In genomic region chr5:73887688-73888087, GRCh38 we compare ENCODE assay signal across 19 cellular contexts.
DNase-seq lines count a peak whose midpoint lies in the region; ATAC-seq, FAIRE-seq and TF ChIP-seq lines count a peak whose summit lies in the region.
"Had no signal": no experiment of that assay in that cellular context is flagged by ENCODE, and none has a peak within 500 bp of the region (broad histone marks: within the 10 kb centered on the region; RNA-seq: fewer than 3 reads in every experiment).

No MANE protein-coding gene starts in this region.

- no peak overlapping the region for H4K8ac ChIP-seq in mesenchymal stem cell (ENCODE audit: low read length)

- BruUV-seq in HepG2 (replicated peaks; lab: Mats Ljungman, UMichigan) (no TSS peak), K562 (replicated peaks; lab: Mats Ljungman, UMichigan) (no TSS peak)

- no peak overlapping the region for H2AK5ac ChIP-seq in mesenchymal stem cell (ENCODE audit: low read length, severe bottlenecking)

- FAIRE-seq in HepG2 (lab: Jason Lieb, UNC) (no peak), K562 (lab: Jason Lieb, UNC) (no peak)

- H3K4me3 ChIP-seq in HepG2 (replicated peaks in 1 of 3; ENCODE audit: insufficient read depth in 1 of 3, low read depth in 2 of 3, low read length in 3 of 3), result no peak overlapping the region
- no peak overlapping the region for H3K4me3 ChIP-seq in right lobe of liver
- no peak overlapping the region for H3K4me3 ChIP-seq in K562
- H3K4me3 ChIP-seq in mesenchymal stem cell (ENCODE audit: insufficient read depth in 1 of 2, low read depth in 1 of 2, low read length in 2 of 2), result no peak overlapping the region
- no peak overlapping the region for H3K4me3 ChIP-seq in right cardiac atrium (ENCODE audit: low read length)
- no peak overlapping the region for H3K4me3 ChIP-seq in CD8-positive, alpha-beta T cell (ENCODE audit: low read depth, low read length)
- H3K4me3 ChIP-seq: BLaER1, GM23338 had no signal

- POLR2A ChIA-PET in HepG2 (lab: Yijun Ruan, JAX), result no interaction called here
- POLR2A ChIA-PET in K562 (lab: Yijun Ruan, JAX), result no interaction called here
- POLR2A ChIA-PET in CD8-positive, alpha-beta T cell (lab: Charles Lee), result no interaction called here

- CTCF ChIA-PET in HepG2 (lab: Yijun Ruan, JAX; ENCODE audit: low intra/inter-chr PET ratio, low total read pairs), result no interaction called here
- CTCF ChIA-PET in K562 (lab: Yijun Ruan, JAX; ENCODE audit: low intra/inter-chr PET ratio), result no interaction called here
- CTCF ChIA-PET in CD8-positive, alpha-beta T cell (lab: Charles Lee), result interaction anchor here (3.4 kb wide), 1 partner anchor 15 kb away, joined by 14 read pairs; no protein-coding TSS in a partner anchor

- no peaks in the 10 kb centered on the region for H3K79me2 ChIP-seq in HepG2 (ENCODE audit: insufficient read depth, low read length)
- no peaks in the 10 kb centered on the region for H3K79me2 ChIP-seq in K562 (ENCODE audit: control insufficient read depth, insufficient read depth, low read length)

- peaks cover 23% of the 10 kb centered on the region for H3K79me1 ChIP-seq in mesenchymal stem cell (replicated peaks; ENCODE audit: low read length, poor library complexity, severe bottlenecking)

- H3K27ac ChIP-seq in HepG2 (ENCODE audit: extremely low read length, insufficient read depth, low read length), result no peak overlapping the region
- no peak overlapping the region for H3K27ac ChIP-seq in right lobe of liver
- no peak overlapping the region for H3K27ac ChIP-seq in K562 (ENCODE audit: extremely low read depth, low read depth, low read length)
- no peak overlapping the region for H3K27ac ChIP-seq in mesenchymal stem cell (ENCODE audit: low read length, poor library complexity, severe bottlenecking)
- no peak overlapping the region for H3K27ac ChIP-seq in right cardiac atrium (ENCODE audit: low read length)
- H3K27ac ChIP-seq in CD8-positive, alpha-beta T cell (ENCODE audit: low read depth, low read length), result no peak overlapping the region
- H3K27ac ChIP-seq: BLaER1, HL-60 had no signal

- no peak overlapping the region for H2BK120ac ChIP-seq in mesenchymal stem cell (ENCODE audit: low read depth, low read length)

- H2BK15ac ChIP-seq in mesenchymal stem cell (ENCODE audit: low read depth, poor library complexity, severe bottlenecking), result no peak overlapping the region

- no peak overlapping the region for H3K4ac ChIP-seq in mesenchymal stem cell (ENCODE audit: low read depth in 1 of 2, low read length in 2 of 2)

- H2AFZ ChIP-seq in HepG2 (ENCODE audit: low read length), result no peak overlapping the region
- H2AFZ ChIP-seq in K562 (ENCODE audit: low read depth, low read length), result no peak overlapping the region
- no peak overlapping the region for H2AFZ ChIP-seq in mesenchymal stem cell (ENCODE audit: low read depth, low read length)
- H2AFZ ChIP-seq: GM23338 had no signal

- H2BK5ac ChIP-seq in mesenchymal stem cell (ENCODE audit: low read depth, low read length, poor library complexity, severe bottlenecking), result no peak overlapping the region

- H3K27me3 Mint-ChIP-seq in CD8-positive, alpha-beta T cell (ENCODE audit: low read depth), result peaks cover 21% of the 10 kb centered on the region

- no peak overlapping the region for H3K4me2 ChIP-seq in HepG2 (ENCODE audit: low read depth, low read length)
- H3K4me2 ChIP-seq in K562 (ENCODE audit: insufficient read depth, low read length), result no peak overlapping the region
- H3K4me2 ChIP-seq in mesenchymal stem cell (ENCODE audit: low read length, poor library complexity, severe bottlenecking), result no peak overlapping the region
- H3K4me2 ChIP-seq: BLaER1, GM23338 had no signal

- no peaks in the 10 kb centered on the region for H3K9me1 ChIP-seq in K562 (ENCODE audit: control insufficient read depth, insufficient read depth, low read length)

- no peaks in the 10 kb centered on the region for H3K4me1 Mint-ChIP-seq in CD8-positive, alpha-beta T cell (ENCODE audit: low read depth)
- H3K4me1 Mint-ChIP-seq: CD4-positive, alpha-beta memory T cell; GM23338 had no signal

- H4K91ac ChIP-seq in mesenchymal stem cell (ENCODE audit: low read length), result peak overlapping the region; percentile 58

- in situ Hi-C loops in HepG2 (cut with HindIII; ENCODE audit: extremely low pct_ligation_motif_present, low pct_unique_long_range_greater_than_20kb), result no loop called here
- in situ Hi-C loops in K562 (cut with MboI), result no loop called here

- DNase-seq in HepG2 (ENCODE audit: low spot score), result no peak
- no peak for DNase-seq in right lobe of liver
- DNase-seq in K562 (ENCODE audit: extremely low read depth in 1 of 4, low spot score in 3 of 4), result no peak
- DNase-seq in mesenchymal stem cell, result no peak
- DNase-seq in right cardiac atrium, result no peak
- no peak for DNase-seq in CD8-positive, alpha-beta T cell
- DNase-seq in epidermal melanocyte (ENCODE audit: insufficient read length, low spot score), result no peak
- DNase-seq: 8988T; Calu3; CD4-positive, alpha-beta memory T cell; DMS79 treated with DMSO at 0.1 percent for 48 hours; GF-D8; H7; HFFc6 had no signal

- no peaks in the 10 kb centered on the region for H4K20me1 ChIP-seq in HepG2 (ENCODE audit: insufficient read depth, low read length)
- H4K20me1 ChIP-seq in K562 (replicated peaks; ENCODE audit: control insufficient read depth, insufficient read depth, low read length), result no peaks in the 10 kb centered on the region
- H4K20me1 ChIP-seq: BLaER1 had no signal

- H3K9me3 Mint-ChIP-seq in CD8-positive, alpha-beta T cell, result no peaks in the 10 kb centered on the region
- H3K9me3 Mint-ChIP-seq: GM23338, HFFc6 had no signal

- TF ChIP-seq POLR2A in HepG2 (IDR thresholded peaks at IDR 0.05; ENCODE audit: insufficient read depth in 1 of 2, low read depth in 2 of 2, low read length in 2 of 2), result no peak
- no peak for TF ChIP-seq POLR2A in right lobe of liver (IDR thresholded peaks at IDR 0.05)
- no peak for TF ChIP-seq POLR2A in K562 (conservative IDR thresholded peaks at IDR 0.05)

- TF ChIP-seq RAD21 in HepG2 (CRISPR knock-in tag; IDR thresholded peaks at IDR 0.05), result no peak
- TF ChIP-seq RAD21 in K562 (CRISPR knock-in tag; conservative IDR thresholded peaks at IDR 0.05 in 1 of 2, IDR thresholded peaks at IDR 0.05 in 1 of 2), result no peak

- no peak overlapping the region for H3K27ac Mint-ChIP-seq in CD8-positive, alpha-beta T cell
- H3K27ac Mint-ChIP-seq: CD14-positive monocyte; CD4-positive, alpha-beta memory T cell; GM23338; HFFc6 had no signal

- no peak for TF ChIP-seq EP300 in HepG2 (IDR thresholded peaks at IDR 0.05; ENCODE audit: low read depth in 2 of 2, low read length in 2 of 2)
- TF ChIP-seq EP300 in HepG2 (CRISPR knock-in tag; IDR thresholded peaks at IDR 0.05; ENCODE audit: borderline replicate concordance), result no peak
- no peak for TF ChIP-seq EP300 in K562 (IDR thresholded peaks at IDR 0.05; ENCODE audit: low read length)

- no peaks in the 10 kb centered on the region for H3K36me3 Mint-ChIP-seq in CD8-positive, alpha-beta T cell
- H3K36me3 Mint-ChIP-seq: CD14-positive monocyte; CD4-positive, alpha-beta memory T cell had no signal

- no peak overlapping the region for H3K14ac ChIP-seq in mesenchymal stem cell (ENCODE audit: low read length in 2 of 2)

- H3K9ac ChIP-seq in HepG2 (ENCODE audit: insufficient read depth, low read depth, low read length) (no peak overlapping the region), K562 (ENCODE audit: insufficient read depth in 1 of 2, low read depth in 2 of 2, low read length in 2 of 2) (no peak overlapping the region), mesenchymal stem cell (ENCODE audit: low read length) (no peak overlapping the region)
- H3K9ac ChIP-seq: BLaER1 had no signal

- H3K18ac ChIP-seq in mesenchymal stem cell (ENCODE audit: low read depth in 1 of 2, low read length in 2 of 2), result no peak overlapping the region

- H3K4me3 Mint-ChIP-seq in CD8-positive, alpha-beta T cell, result no peak overlapping the region
- H3K4me3 Mint-ChIP-seq: CD14-positive monocyte; CD4-positive, alpha-beta memory T cell; GM23338; HFFc6 had no signal

- no peaks in the 10 kb centered on the region for H3K9me3 ChIP-seq in HepG2 (ENCODE audit: low read length)
- H3K9me3 ChIP-seq in right lobe of liver, result no peaks in the 10 kb centered on the region
- H3K9me3 ChIP-seq in K562 (replicated peaks; ENCODE audit: control insufficient read depth, insufficient read depth, low read depth, low read length), result no peaks in the 10 kb centered on the region; the same call in 1 of the 2 replicates
- no peaks in the 10 kb centered on the region for H3K9me3 ChIP-seq in mesenchymal stem cell (ENCODE audit: control insufficient read depth, low read length)
- H3K9me3 ChIP-seq in right cardiac atrium (ENCODE audit: control insufficient read depth, low read length), result no peaks in the 10 kb centered on the region
- no peaks in the 10 kb centered on the region for H3K9me3 ChIP-seq in CD8-positive, alpha-beta T cell (ENCODE audit: low read length)
- H3K9me3 ChIP-seq: BLaER1 had no signal

- no peaks in the 10 kb centered on the region for H3K4me1 ChIP-seq in HepG2 (ENCODE audit: insufficient read depth, low read length)
- H3K4me1 ChIP-seq in right lobe of liver, result no peaks in the 10 kb centered on the region
- H3K4me1 ChIP-seq in K562 (replicated peaks in 1 of 2; ENCODE audit: control insufficient read depth in 2 of 2, insufficient read depth in 2 of 2, low read length in 2 of 2), result no peaks in the 10 kb centered on the region
- no peaks in the 10 kb centered on the region for H3K4me1 ChIP-seq in mesenchymal stem cell (ENCODE audit: control insufficient read depth, insufficient read depth, low read depth, low read length)
- no peaks in the 10 kb centered on the region for H3K4me1 ChIP-seq in right cardiac atrium (ENCODE audit: control insufficient read depth, insufficient read depth, low read length)
- H3K4me1 ChIP-seq in CD8-positive, alpha-beta T cell (ENCODE audit: insufficient read depth, low read length), result no peaks in the 10 kb centered on the region
- H3K4me1 ChIP-seq: BLaER1 had no signal

- ATAC-seq in HepG2 (no peak), right lobe of liver (no peak), K562 (no peak), right cardiac atrium (no peak)
- no peak for ATAC-seq in CD8-positive, alpha-beta T cell
- ATAC-seq: GM23338, HCT116 had no signal

- H3K36me3 ChIP-seq in HepG2 (replicated peaks in 1 of 2; ENCODE audit: control insufficient read depth in 1 of 2, insufficient read depth in 2 of 2, low read length in 2 of 2) (peaks cover 18 to 80% of the 10 kb centered on the region in 2 experiments), right lobe of liver (peaks cover 0 to 13% (median 0%) of the 10 kb centered on the region in 4 donors), K562 (ENCODE audit: control insufficient read depth, insufficient read depth, low read length) (no peaks in the 10 kb centered on the region), mesenchymal stem cell (ENCODE audit: control insufficient read depth in 1 of 2, insufficient read depth in 2 of 2, low read depth in 1 of 2, low read length in 2 of 2) (peaks cover 0 to 18% of the 10 kb centered on the region in 2 experiments)
- H3K36me3 ChIP-seq in CD8-positive, alpha-beta T cell (ENCODE audit: insufficient read depth, low read length), result no peaks in the 10 kb centered on the region
- H3K36me3 ChIP-seq: BLaER1 had no signal

- TF ChIP-seq CTCF in HepG2 (CRISPR knock-in tag; IDR thresholded peaks at IDR 0.05), result no peak
- no peak for TF ChIP-seq CTCF in right lobe of liver (IDR thresholded peaks at IDR 0.05)
- no peak for TF ChIP-seq CTCF in K562 (IDR thresholded peaks at IDR 0.05 in 2 of 3, conservative IDR thresholded peaks at IDR 0.05 in 1 of 3; ENCODE audit: insufficient read depth in 2 of 3, low read depth in 1 of 3, low read length in 3 of 3)
- no peak for TF ChIP-seq CTCF in CD8-positive, alpha-beta T cell (IDR thresholded peaks at IDR 0.05)

- H2BK12ac ChIP-seq in mesenchymal stem cell (ENCODE audit: low read length in 2 of 2), result no peak overlapping the region

- 96% methylated on average over 4 of the region's 4 CpGs for WGBS in HepG2 (ENCODE audit: low lambda C conversion rate)
- 86% methylated on average over 1 of the region's 4 CpGs for WGBS in right lobe of liver (ENCODE audit: insufficient coverage, low coverage, low lambda C conversion rate, missing lambda C conversion rate)
- WGBS in K562 (ENCODE audit: insufficient coverage, low coverage, missing lambda C conversion rate), result 0% methylated on average over 4 of the region's 4 CpGs
- 90% methylated on average over 4 of the region's 4 CpGs for WGBS in mesenchymal stem cell
- 91% methylated on average over 4 of the region's 4 CpGs for WGBS in right cardiac atrium

- no peak overlapping the region for H3K23ac ChIP-seq in mesenchymal stem cell (ENCODE audit: low read length in 2 of 2)

- H3K27me3 ChIP-seq in HepG2 (ENCODE audit: control insufficient read depth in 1 of 2, insufficient read depth in 2 of 2, low read length in 2 of 2) (no peaks in the 10 kb centered on the region), right lobe of liver (no peaks in the 10 kb centered on the region), K562 (ENCODE audit: control insufficient read depth in 2 of 2, insufficient read depth in 2 of 2, low read length in 2 of 2) (no peaks in the 10 kb centered on the region), mesenchymal stem cell (ENCODE audit: control insufficient read depth in 1 of 2, insufficient read depth in 1 of 2, low read length in 2 of 2) (no peaks in the 10 kb centered on the region), right cardiac atrium (ENCODE audit: control insufficient read depth, insufficient read depth) (no peaks in the 10 kb centered on the region)
- no peaks in the 10 kb centered on the region for H3K27me3 ChIP-seq in CD8-positive, alpha-beta T cell (ENCODE audit: insufficient read depth, low read length)
- H3K27me3 ChIP-seq: BLaER1 had no signal

- intact Hi-C loops in HepG2 (cut with micrococcal nuclease; ENCODE audit: unreplicated experiment) (no loop called here), right lobe of liver (cut with DNase I) (no loop called here), K562 (cut with micrococcal nuclease) (no loop called here), right cardiac atrium (cut with DNase I) (no loop called here)
- intact Hi-C loops in CD8-positive, alpha-beta T cell (cut with DNase I, micrococcal nuclease), result no loop called here

Comparison
In these comparisons a context has a peak if more than half of its experiments do, and no peak if none do; other contexts are left out.
1. Of the 241 proteins assayed by ChIP-seq in both HepG2 and K562: peak only in HepG2: none; only in K562: none; in both: CEBPB and CEBPG; in neither: 238; mixed calls (peak in some experiments, not most) for 1.